ENCODE assay signal across 3 cellular contexts in genomic region chr5:36713541-36713940, GRCh38.
"Had no signal": no experiment of that assay in that cellular context is flagged by ENCODE, and none has a peak within 500 bp of the region (broad histone marks: within the 10 kb centered on the region; RNA-seq: fewer than 3 reads in every experiment).

No MANE protein-coding gene starts in this region.

- DNase-seq: GDM1, GF-D8 had no signal

- H3K4me3 ChIP-seq: GM12878 had no signal

- ATAC-seq: GM12878 had no signal
